1 cellular context compared by ENCODE assay signal in genomic region chr10:74934100-74934812, GRCh38.
A peak's percentile ranks its signal among the peaks of the same experiment; 100 is the strongest.
TF ChIP-seq lines count a peak whose summit lies in the region.

No MANE protein-coding gene starts in this region.

TF ChIP-seq in GM12878, 131 proteins besides CTCF, POLR2A, EP300 and RAD21 (continued from another document and continues in another):
- TF ChIP-seq FOXM1 (IDR thresholded peaks at IDR 0.05; ENCODE audit: low read depth, low read length) (no peak), TARDBP (IDR thresholded peaks at IDR 0.05; ENCODE audit: borderline replicate concordance) (no peak), PRDM15 (CRISPR knock-in tag; IDR thresholded peaks at IDR 0.05) (no peak), USF1 (IDR thresholded peaks at IDR 0.05; ENCODE audit: borderline replicate concordance, extremely low read length, insufficient read depth, low read depth, low read length) (no peak), ESRRA (IDR thresholded peaks at IDR 0.05; ENCODE audit: low read length) (no peak), ZNF384 (IDR thresholded peaks at IDR 0.05; ENCODE audit: borderline replicate concordance, low read depth, low read length) (0 out of 2 replicates have a peak, but pooled peaks have one; percentile 11), TCF3 (IDR thresholded peaks at IDR 0.05; ENCODE audit: borderline replicate concordance, insufficient read depth, low read depth, low read length) (no peak), ZNF274 (IDR thresholded peaks at IDR 0.05; ENCODE audit: insufficient read depth, insufficient read length) (no peak), MTA2 (IDR thresholded peaks at IDR 0.05; ENCODE audit: low read depth) (peak; percentile 47; the same call in 1 of the 2 replicates), CBFB (IDR thresholded peaks at IDR 0.05; ENCODE audit: low read depth) (no peak), MLLT1 (IDR thresholded peaks at IDR 0.05) (no peak), SMARCA5 (IDR thresholded peaks at IDR 0.05) (no peak), HSF1 (IDR thresholded peaks at IDR 0.05; ENCODE audit: low read depth, low read length) (no peak), TBL1XR1 (IDR thresholded peaks at IDR 0.05; ENCODE audit: low read depth, low read length) (no peak), RUNX3 (IDR thresholded peaks at IDR 0.05; ENCODE audit: low read length) (no peak), MXI1 (IDR thresholded peaks at IDR 0.05; ENCODE audit: low read depth, low read length) (no peak), MEF2A (IDR thresholded peaks at IDR 0.05; ENCODE audit: insufficient read depth, low read depth, low read length) (no peak), BCL11A (IDR thresholded peaks at IDR 0.05; ENCODE audit: low read depth, low read length) (no peak), ATF2 (IDR thresholded peaks at IDR 0.05; ENCODE audit: low read length) (no peak), RELA (IDR thresholded peaks at IDR 0.05; ENCODE audit: borderline replicate concordance, partially characterized antibody) (no peak), SUZ12 (IDR thresholded peaks at IDR 0.05; ENCODE audit: unreplicated experiment) (no peak), BACH1 (IDR thresholded peaks at IDR 0.05; ENCODE audit: borderline replicate concordance) (no peak), IKZF1 (conservative IDR thresholded peaks at IDR 0.05) (0 out of 2 replicates have a peak, but pooled peaks have one; percentile 13), HDAC2 (IDR thresholded peaks at IDR 0.05) (no peak), PAX5 (IDR thresholded peaks at IDR 0.05; ENCODE audit: borderline replicate concordance, low read depth, low read length) (no peak), POLR2AphosphoS2 (IDR thresholded peaks at IDR 0.05; ENCODE audit: low read depth, low read length) (no peak), EED (IDR thresholded peaks at IDR 0.05; ENCODE audit: low read depth) (0 out of 2 replicates have a peak, but pooled peaks have one; percentile 17), MEF2B (IDR thresholded peaks at IDR 0.05; ENCODE audit: partially characterized antibody, poor library complexity, severe bottlenecking) (no peak), ASH2L (IDR thresholded peaks at IDR 0.05; ENCODE audit: borderline replicate concordance, low read depth) (no peak), ZNF24 (IDR thresholded peaks at IDR 0.05) (peak; percentile 53), JUNB (IDR thresholded peaks at IDR 0.05) (peak; percentile 57), SPI1 (IDR thresholded peaks at IDR 0.05; ENCODE audit: borderline replicate concordance, insufficient read depth, low read depth, low read length) (peak; percentile 52; the same call in 1 of the 2 replicates), CEBPB (IDR thresholded peaks at IDR 0.05; ENCODE audit: borderline replicate concordance in 1 of 2, low read depth in 2 of 2, low read length in 2 of 2) (no peak), EGR1 (IDR thresholded peaks at IDR 0.05; ENCODE audit: borderline replicate concordance in 1 of 2, low read depth in 2 of 2, low read length in 2 of 2) (no peak), NR2F1 (conservative IDR thresholded peaks at IDR 0.05) (no peak), MTA3 (IDR thresholded peaks at IDR 0.05; ENCODE audit: borderline replicate concordance, low read length) (no peak)
- TF ChIP-seq, protein P1, sequence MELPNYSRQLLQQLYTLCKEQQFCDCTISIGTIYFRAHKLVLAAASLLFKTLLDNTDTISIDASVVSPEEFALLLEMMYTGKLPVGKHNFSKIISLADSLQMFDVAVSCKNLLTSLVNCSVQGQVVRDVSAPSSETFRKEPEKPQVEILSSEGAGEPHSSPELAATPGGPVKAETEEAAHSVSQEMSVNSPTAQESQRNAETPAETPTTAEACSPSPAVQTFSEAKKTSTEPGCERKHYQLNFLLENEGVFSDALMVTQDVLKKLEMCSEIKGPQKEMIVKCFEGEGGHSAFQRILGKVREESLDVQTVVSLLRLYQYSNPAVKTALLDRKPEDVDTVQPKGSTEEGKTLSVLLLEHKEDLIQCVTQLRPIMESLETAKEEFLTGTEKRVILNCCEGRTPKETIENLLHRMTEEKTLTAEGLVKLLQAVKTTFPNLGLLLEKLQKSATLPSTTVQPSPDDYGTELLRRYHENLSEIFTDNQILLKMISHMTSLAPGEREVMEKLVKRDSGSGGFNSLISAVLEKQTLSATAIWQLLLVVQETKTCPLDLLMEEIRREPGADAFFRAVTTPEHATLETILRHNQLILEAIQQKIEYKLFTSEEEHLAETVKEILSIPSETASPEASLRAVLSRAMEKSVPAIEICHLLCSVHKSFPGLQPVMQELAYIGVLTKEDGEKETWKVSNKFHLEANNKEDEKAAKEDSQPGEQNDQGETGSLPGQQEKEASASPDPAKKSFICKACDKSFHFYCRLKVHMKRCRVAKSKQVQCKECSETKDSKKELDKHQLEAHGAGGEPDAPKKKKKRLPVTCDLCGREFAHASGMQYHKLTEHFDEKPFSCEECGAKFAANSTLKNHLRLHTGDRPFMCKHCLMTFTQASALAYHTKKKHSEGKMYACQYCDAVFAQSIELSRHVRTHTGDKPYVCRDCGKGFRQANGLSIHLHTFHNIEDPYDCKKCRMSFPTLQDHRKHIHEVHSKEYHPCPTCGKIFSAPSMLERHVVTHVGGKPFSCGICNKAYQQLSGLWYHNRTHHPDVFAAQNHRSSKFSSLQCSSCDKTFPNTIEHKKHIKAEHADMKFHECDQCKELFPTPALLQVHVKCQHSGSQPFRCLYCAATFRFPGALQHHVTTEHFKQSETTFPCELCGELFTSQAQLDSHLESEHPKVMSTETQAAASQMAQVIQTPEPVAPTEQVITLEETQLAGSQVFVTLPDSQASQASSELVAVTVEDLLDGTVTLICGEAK (IDR thresholded peaks at IDR 0.05; ENCODE audit: borderline replicate concordance), result peak; percentile 90
- TF ChIP-seq, protein P2, sequence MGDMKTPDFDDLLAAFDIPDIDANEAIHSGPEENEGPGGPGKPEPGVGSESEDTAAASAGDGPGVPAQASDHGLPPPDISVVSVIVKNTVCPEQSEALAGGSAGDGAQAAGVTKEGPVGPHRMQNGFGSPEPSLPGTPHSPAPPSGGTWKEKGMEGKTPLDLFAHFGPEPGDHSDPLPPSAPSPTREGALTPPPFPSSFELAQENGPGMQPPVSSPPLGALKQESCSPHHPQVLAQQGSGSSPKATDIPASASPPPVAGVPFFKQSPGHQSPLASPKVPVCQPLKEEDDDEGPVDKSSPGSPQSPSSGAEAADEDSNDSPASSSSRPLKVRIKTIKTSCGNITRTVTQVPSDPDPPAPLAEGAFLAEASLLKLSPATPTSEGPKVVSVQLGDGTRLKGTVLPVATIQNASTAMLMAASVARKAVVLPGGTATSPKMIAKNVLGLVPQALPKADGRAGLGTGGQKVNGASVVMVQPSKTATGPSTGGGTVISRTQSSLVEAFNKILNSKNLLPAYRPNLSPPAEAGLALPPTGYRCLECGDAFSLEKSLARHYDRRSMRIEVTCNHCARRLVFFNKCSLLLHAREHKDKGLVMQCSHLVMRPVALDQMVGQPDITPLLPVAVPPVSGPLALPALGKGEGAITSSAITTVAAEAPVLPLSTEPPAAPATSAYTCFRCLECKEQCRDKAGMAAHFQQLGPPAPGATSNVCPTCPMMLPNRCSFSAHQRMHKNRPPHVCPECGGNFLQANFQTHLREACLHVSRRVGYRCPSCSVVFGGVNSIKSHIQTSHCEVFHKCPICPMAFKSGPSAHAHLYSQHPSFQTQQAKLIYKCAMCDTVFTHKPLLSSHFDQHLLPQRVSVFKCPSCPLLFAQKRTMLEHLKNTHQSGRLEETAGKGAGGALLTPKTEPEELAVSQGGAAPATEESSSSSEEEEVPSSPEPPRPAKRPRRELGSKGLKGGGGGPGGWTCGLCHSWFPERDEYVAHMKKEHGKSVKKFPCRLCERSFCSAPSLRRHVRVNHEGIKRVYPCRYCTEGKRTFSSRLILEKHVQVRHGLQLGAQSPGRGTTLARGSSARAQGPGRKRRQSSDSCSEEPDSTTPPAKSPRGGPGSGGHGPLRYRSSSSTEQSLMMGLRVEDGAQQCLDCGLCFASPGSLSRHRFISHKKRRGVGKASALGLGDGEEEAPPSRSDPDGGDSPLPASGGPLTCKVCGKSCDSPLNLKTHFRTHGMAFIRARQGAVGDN (IDR thresholded peaks at IDR 0.05), result no peak
- TF ChIP-seq, protein P3, sequence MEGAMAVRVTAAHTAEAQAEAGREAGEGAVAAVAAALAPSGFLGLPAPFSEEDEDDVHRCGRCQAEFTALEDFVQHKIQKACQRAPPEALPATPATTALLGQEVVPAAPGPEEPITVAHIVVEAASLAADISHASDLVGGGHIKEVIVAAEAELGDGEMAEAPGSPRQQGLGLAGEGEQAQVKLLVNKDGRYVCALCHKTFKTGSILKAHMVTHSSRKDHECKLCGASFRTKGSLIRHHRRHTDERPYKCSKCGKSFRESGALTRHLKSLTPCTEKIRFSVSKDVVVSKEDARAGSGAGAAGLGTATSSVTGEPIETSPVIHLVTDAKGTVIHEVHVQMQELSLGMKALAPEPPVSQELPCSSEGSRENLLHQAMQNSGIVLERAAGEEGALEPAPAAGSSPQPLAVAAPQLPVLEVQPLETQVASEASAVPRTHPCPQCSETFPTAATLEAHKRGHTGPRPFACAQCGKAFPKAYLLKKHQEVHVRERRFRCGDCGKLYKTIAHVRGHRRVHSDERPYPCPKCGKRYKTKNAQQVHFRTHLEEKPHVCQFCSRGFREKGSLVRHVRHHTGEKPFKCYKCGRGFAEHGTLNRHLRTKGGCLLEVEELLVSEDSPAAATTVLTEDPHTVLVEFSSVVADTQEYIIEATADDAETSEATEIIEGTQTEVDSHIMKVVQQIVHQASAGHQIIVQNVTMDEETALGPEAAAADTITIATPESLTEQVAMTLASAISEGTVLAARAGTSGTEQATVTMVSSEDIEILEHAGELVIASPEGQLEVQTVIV (IDR thresholded peaks at IDR 0.05; ENCODE audit: borderline replicate concordance, partially characterized antibody), result no peak
